9 cellular contexts compared by ENCODE assay signal in genomic region chr18:67265464-67266245, GRCh38.
DNase-seq lines count a peak whose midpoint lies in the region; ATAC-seq and TF ChIP-seq lines count a peak whose summit lies in the region.
"Had no signal": no experiment of that assay in that cellular context is flagged by ENCODE, and none has a peak within 500 bp of the region (broad histone marks: within the 10 kb centered on the region; RNA-seq: fewer than 3 reads in every experiment).

No MANE protein-coding gene starts in this region.

- H3K27ac Mint-ChIP-seq in natural killer cell treated with Interleukin-12 subunit alpha and Interleukin-12 subunit beta and Interleukin-15 and Interleukin-18, amount 100 ng/mL, for 72 hours = no peak overlapping the region

- H3K27me3 Mint-ChIP-seq in natural killer cell treated with Interleukin-12 subunit alpha and Interleukin-12 subunit beta and Interleukin-15 and Interleukin-18, amount 100 ng/mL, for 72 hours = peaks cover 0 to 6% of the 10 kb centered on the region in 2 donors

- H3K4me3 ChIP-seq in NB4 (ENCODE audit: low read depth, low read length) (no peak overlapping the region), cardiac fibroblast (replicated peaks in 1 of 2; ENCODE audit: low read depth in 2 of 2, low read length in 2 of 2) (peak overlapping the region in 1 of 2 donors; percentile 7)

- peaks cover 11% of the 10 kb centered on the region for H3K9me3 Mint-ChIP-seq in natural killer cell treated with Interleukin-12 subunit alpha and Interleukin-12 subunit beta and Interleukin-15 and Interleukin-18, amount 100 ng/mL, for 72 hours

- H3K4me1 Mint-ChIP-seq in natural killer cell treated with Interleukin-12 subunit alpha and Interleukin-12 subunit beta and Interleukin-15 and Interleukin-18, amount 100 ng/mL, for 72 hours (ENCODE audit: low read depth in 2 of 2) = peaks cover 10 to 18% of the 10 kb centered on the region in 2 donors

- H3K4me3 Mint-ChIP-seq in natural killer cell treated with Interleukin-12 subunit alpha and Interleukin-12 subunit beta and Interleukin-15 and Interleukin-18, amount 100 ng/mL, for 72 hours = peak overlapping the region; percentile 14

- DNase-seq in EH (ENCODE audit: low read depth) = peak; percentile 87
- DNase-seq in NB4 (ENCODE audit: low read depth) = peak; percentile 7
- peak; percentile 72 to 93 for DNase-seq in cardiac fibroblast (ENCODE audit: low read depth in 2 of 2)
- no peak for DNase-seq in natural killer cell treated with Interleukin-12 subunit alpha and Interleukin-12 subunit beta and Interleukin-15 and Interleukin-18, amount 100 ng/mL, for 72 hours (ENCODE audit: low spot score)
- no peak for DNase-seq in mucosa of gallbladder (ENCODE audit: low spot score)

- TF ChIP-seq CTCF in NB4 (IDR thresholded peaks at IDR 0.05; ENCODE audit: low read depth, low read length) (no peak), cardiac fibroblast (IDR thresholded peaks at IDR 0.05; ENCODE audit: low read depth, low read length) (no peak)

- no peak for TF ChIP-seq POLR2A in NB4 (IDR thresholded peaks at IDR 0.05; ENCODE audit: extremely low read depth, insufficient read length)

- no peaks in the 10 kb centered on the region for H3K36me3 Mint-ChIP-seq in natural killer cell treated with Interleukin-12 subunit alpha and Interleukin-12 subunit beta and Interleukin-15 and Interleukin-18, amount 100 ng/mL, for 72 hours

- ATAC-seq in natural killer cell treated with Interleukin-12 subunit alpha and Interleukin-12 subunit beta and Interleukin-15 and Interleukin-18, amount 100 ng/mL, for 72 hours = no peak
- ATAC-seq in GM19395 (IDR thresholded peaks at IDR 0.05; ENCODE audit: unreplicated experiment) (no peak), HG03025 (IDR thresholded peaks at IDR 0.05; ENCODE audit: low FRiP score, unreplicated experiment) (no peak), GM18517 (IDR thresholded peaks at IDR 0.05; ENCODE audit: unreplicated experiment) (no peak)
- ATAC-seq: left lobe of liver had no signal

Comparison
In these comparisons a context has a peak if more than half of its experiments do, and no peak if none do; other contexts are left out.
1. DNase-seq: peak in EH (single experiment), NB4 (single experiment) and cardiac fibroblast (2 of 2); none in natural killer cell treated with Interleukin-12 subunit alpha and Interleukin-12 subunit beta and Interleukin-15 and Interleukin-18, amount 100 ng/mL, for 72 hours (single experiment) and mucosa of gallbladder (single experiment).